ENCODE assay signal across 23 cellular contexts in the genomic region with DNA sequence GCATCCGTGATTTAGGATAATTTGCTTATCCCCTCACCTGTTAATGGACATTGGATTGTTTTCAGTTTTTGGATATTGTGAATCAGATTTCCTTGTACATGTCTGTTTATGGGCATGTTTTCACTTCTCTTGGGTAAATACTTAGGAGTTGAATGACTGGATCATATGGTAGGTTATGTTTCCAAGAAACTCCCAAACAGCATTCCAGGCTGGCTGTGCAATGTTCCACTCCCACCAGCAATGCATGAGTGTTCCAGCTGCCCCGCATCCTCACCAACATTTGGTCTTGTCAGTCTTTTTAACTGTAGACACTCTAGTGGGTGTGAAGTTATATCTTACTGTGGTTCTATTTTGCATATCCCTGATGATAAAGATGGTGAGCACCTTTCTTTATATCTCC. TPM values are rescaled to one million over a fixed set of nuclear protein-coding genes. Genes with fewer than 3 reads are reported as not detected.
A peak's percentile ranks its signal among the peaks of the same experiment; 100 is the strongest.
DNase-seq lines count a peak whose midpoint lies in the region; ATAC-seq, FAIRE-seq and TF ChIP-seq lines count a peak whose summit lies in the region.
"Had no signal": no experiment of that assay in that cellular context is flagged by ENCODE, and none has a peak within 500 bp of the region (broad histone marks: within the 10 kb centered on the region; RNA-seq: fewer than 3 reads in every experiment).

No MANE protein-coding gene starts in this region.

- peak overlapping the region; percentile 48 for H3K27ac Mint-ChIP-seq in activated CD4-positive, alpha-beta T cell treated with anti-CD3 and anti-CD28 coated beads for 36 hours
- H3K27ac Mint-ChIP-seq: stimulated activated naive B cell treated with anti-CD40 and anti-IgM and Interleukin-4, amounts not matched to agents 10 μg/mL and 1 μg/mL and 100 μg/mL, for 72 hours had no signal

- POLR2A ChIA-PET in activated CD4-positive, alpha-beta T cell treated with anti-CD3 and anti-CD28 coated beads for 36 hours (lab: Charles Lee), result no interaction called here
- POLR2A ChIA-PET in PC-3 (lab: Charles Lee; ENCODE audit: unreplicated experiment), result no interaction called here

- H3K9me3 ChIP-seq in mesenchymal stem cell (ENCODE audit: control insufficient read depth, low read length) (no peaks in the 10 kb centered on the region), PC-3 (ENCODE audit: low read length) (no peaks in the 10 kb centered on the region)

- no peak overlapping the region for H3K14ac ChIP-seq in mesenchymal stem cell (ENCODE audit: low read length in 2 of 2)

- no peak overlapping the region for H3K4ac ChIP-seq in mesenchymal stem cell (ENCODE audit: low read depth in 1 of 2, low read length in 2 of 2)

- peak overlapping the region in 1 of 2 experiments; percentile 31 for H2BK12ac ChIP-seq in mesenchymal stem cell (ENCODE audit: low read length in 2 of 2)

- H3K36me3 Mint-ChIP-seq in activated CD4-positive, alpha-beta T cell treated with anti-CD3 and anti-CD28 coated beads for 36 hours (ENCODE audit: low read depth), result no peaks in the 10 kb centered on the region

- no peak overlapping the region for H4K8ac ChIP-seq in mesenchymal stem cell (ENCODE audit: low read length)

- no peak overlapping the region for H2AFZ ChIP-seq in mesenchymal stem cell (ENCODE audit: low read depth, low read length)
- H2AFZ ChIP-seq in PC-3 (ENCODE audit: low read length), result no peak overlapping the region

- H3K9ac ChIP-seq in mesenchymal stem cell (ENCODE audit: low read length) (peak overlapping the region; percentile 1), PC-3 (ENCODE audit: low read length) (no peak overlapping the region)

- no peak overlapping the region for H2BK5ac ChIP-seq in mesenchymal stem cell (ENCODE audit: low read depth, low read length, poor library complexity, severe bottlenecking)

- H3K4me1 ChIP-seq in mesenchymal stem cell (ENCODE audit: control insufficient read depth, insufficient read depth, low read depth, low read length) (peaks cover 13% of the 10 kb centered on the region), PC-3 (ENCODE audit: insufficient read depth, low read length) (peaks cover 7% of the 10 kb centered on the region; the same call in 1 of the 2 replicates)

- H3K18ac ChIP-seq in mesenchymal stem cell (ENCODE audit: low read depth in 1 of 2, low read length in 2 of 2), result no peak overlapping the region

- H3K36me3 ChIP-seq in mesenchymal stem cell (ENCODE audit: control insufficient read depth in 1 of 2, insufficient read depth in 2 of 2, low read depth in 1 of 2, low read length in 2 of 2) (no peaks in the 10 kb centered on the region), PC-3 (ENCODE audit: low read depth, low read length) (no peaks in the 10 kb centered on the region)

- no peaks in the 10 kb centered on the region for H3K9me2 ChIP-seq in PC-3 (replicated peaks; ENCODE audit: low read length)

- intact Hi-C loops in activated CD4-positive, alpha-beta T cell treated with anti-CD3 and anti-CD28 coated beads for 36 hours (cut with DNase I, micrococcal nuclease), result no loop called here
- intact Hi-C loops in PC-3 (cut with micrococcal nuclease), result no loop called here

- 100% methylated on average over 1 of the region's 2 CpGs for WGBS in mesenchymal stem cell

- H3K79me2 ChIP-seq in PC-3 (ENCODE audit: low read length), result no peaks in the 10 kb centered on the region

- no peak for TF ChIP-seq CTCF in PC-3 (conservative IDR thresholded peaks at IDR 0.05; ENCODE audit: low read depth, low read length)

- H2BK15ac ChIP-seq in mesenchymal stem cell (ENCODE audit: low read depth, poor library complexity, severe bottlenecking), result no peak overlapping the region

- H2BK120ac ChIP-seq in mesenchymal stem cell (ENCODE audit: low read depth, low read length), result no peak overlapping the region

- H3K79me1 ChIP-seq in mesenchymal stem cell (replicated peaks; ENCODE audit: low read length, poor library complexity, severe bottlenecking), result no peaks in the 10 kb centered on the region

- DNase-seq in activated CD4-positive, alpha-beta T cell treated with anti-CD3 and anti-CD28 coated beads for 36 hours, result no peak
- no peak for DNase-seq in activated CD4-positive, alpha-beta T cell treated with anti-CD3 and anti-CD28 coated beads, Interleukin-2, amount 50 U/mL, for 48 hours
- DNase-seq in dedifferentiated amniotic fluid mesenchymal stem cell (ENCODE audit: extremely low spot score) (peak; percentile 57), mesenchymal stem cell (peak; percentile 63), A172 (ENCODE audit: low spot score) (no peak), PC-3 (no peak), urothelium cell line (ENCODE audit: low spot score) (no peak), D341Med (ENCODE audit: low spot score) (no peak)
- DNase-seq: activated CD8-positive, alpha-beta memory T cell treated with anti-CD3 and anti-CD28 coated beads for 24 hours; activated gamma-delta T cell; effector memory CD4-positive, alpha-beta T cell; head of caudate nucleus; KBM-7; midbrain; NCI-H1417 treated with DMSO at 0.1 percent for 48 hours; NCI-H345; nucleus accumbens; stimulated activated naive B cell treated with anti-CD40 and anti-IgM and Interleukin-4, amounts not matched to agents 10 μg/mL and 1 μg/mL and 100 μg/mL, for 72 hours had no signal

- H3K4me3 ChIP-seq in mesenchymal stem cell (ENCODE audit: insufficient read depth in 1 of 2, low read depth in 1 of 2, low read length in 2 of 2), result no peak overlapping the region
- no peak overlapping the region for H3K4me3 ChIP-seq in PC-3 (ENCODE audit: low read length)
- H3K4me3 ChIP-seq: skin epidermis had no signal

- no peaks in the 10 kb centered on the region for H3K27me3 Mint-ChIP-seq in activated CD4-positive, alpha-beta T cell treated with anti-CD3 and anti-CD28 coated beads for 36 hours

- H4K20me1 ChIP-seq in PC-3 (ENCODE audit: low read length), result no peaks in the 10 kb centered on the region

- H3K4me2 ChIP-seq in mesenchymal stem cell (ENCODE audit: low read length, poor library complexity, severe bottlenecking) (no peak overlapping the region), PC-3 (ENCODE audit: low read length) (no peak overlapping the region)

- H3K23ac ChIP-seq in mesenchymal stem cell (ENCODE audit: low read length in 2 of 2), result no peak overlapping the region

- no peaks in the 10 kb centered on the region for H3K27me3 ChIP-seq in mesenchymal stem cell (ENCODE audit: control insufficient read depth in 1 of 2, insufficient read depth in 1 of 2, low read length in 2 of 2)
- H3K27me3 ChIP-seq in PC-3 (ENCODE audit: low read length), result peaks cover 4% of the 10 kb centered on the region; the same call in 1 of the 2 replicates

- CTCF ChIA-PET in activated CD4-positive, alpha-beta T cell treated with anti-CD3 and anti-CD28 coated beads for 36 hours (lab: Charles Lee), result no interaction called here
- CTCF ChIA-PET in PC-3 (lab: Charles Lee), result no interaction called here

- ATAC-seq in activated CD4-positive, alpha-beta T cell treated with anti-CD3 and anti-CD28 coated beads for 36 hours, result no peak
- ATAC-seq in PC-3, result no peak
- ATAC-seq: stimulated activated naive B cell treated with anti-CD40 and anti-IgM and Interleukin-4, amounts not matched to agents 10 μg/mL and 1 μg/mL and 100 μg/mL, for 72 hours had no signal

- H3K4me3 Mint-ChIP-seq in activated CD4-positive, alpha-beta T cell treated with anti-CD3 and anti-CD28 coated beads for 36 hours, result no peak overlapping the region
- H3K4me3 Mint-ChIP-seq: stimulated activated naive B cell treated with anti-CD40 and anti-IgM and Interleukin-4, amounts not matched to agents 10 μg/mL and 1 μg/mL and 100 μg/mL, for 72 hours had no signal

- H3F3A ChIP-seq in PC-3 (ENCODE audit: low read length, unreplicated experiment), result no peaks in the 10 kb centered on the region

- no peak overlapping the region for H2AK5ac ChIP-seq in mesenchymal stem cell (ENCODE audit: low read length, severe bottlenecking)

- no peak overlapping the region for H3K27ac ChIP-seq in mesenchymal stem cell (ENCODE audit: low read length, poor library complexity, severe bottlenecking)
- H3K27ac ChIP-seq in PC-3 (ENCODE audit: low read length), result no peak overlapping the region
- H3K27ac ChIP-seq: 22Rv1, VCaP had no signal

- no peaks in the 10 kb centered on the region for H3K9me3 Mint-ChIP-seq in activated CD4-positive, alpha-beta T cell treated with anti-CD3 and anti-CD28 coated beads for 36 hours (ENCODE audit: low read depth)
- H3K9me3 Mint-ChIP-seq: stimulated activated naive B cell treated with anti-CD40 and anti-IgM and Interleukin-4, amounts not matched to agents 10 μg/mL and 1 μg/mL and 100 μg/mL, for 72 hours had no signal

- no peak for FAIRE-seq in urothelium cell line (lab: Jason Lieb, UNC)
- FAIRE-seq: keratinocyte had no signal

- H4K91ac ChIP-seq in mesenchymal stem cell (ENCODE audit: low read length), result no peak overlapping the region

- no TSS peak for BruUV-seq in PC-3 (replicated peaks; lab: Mats Ljungman, UMichigan)

- H3K4me1 Mint-ChIP-seq in activated CD4-positive, alpha-beta T cell treated with anti-CD3 and anti-CD28 coated beads for 36 hours, result peaks cover 37% of the 10 kb centered on the region

RNA-seq across cellular contexts. Expression of a gene that starts 8.9 kb away (rescaled TPM):
- 100 to 1,000 TPM; 234 to 235 TPM for total RNA-seq in activated CD4-positive, alpha-beta T cell treated with anti-CD3 and anti-CD28 coated beads for 36 hours
- polyA plus RNA-seq in mesenchymal stem cell (2013, experiment 1 of 2), result 111 TPM
- 106 TPM for polyA plus RNA-seq in mesenchymal stem cell (2013, experiment 2 of 2)
- 62.0 and 73.3 TPM in 2 replicates for total RNA-seq in A172 (2014; rRNA removed; shearing (Covaris generic))
- 87.8 and 106 TPM in 2 replicates for total RNA-seq in PC-3 (2014; rRNA removed)

RNA-seq across cellular contexts. Expression of a gene that starts 27.9 kb away (rescaled TPM):
- under 1 TPM; 0.18 to 0.30 TPM for total RNA-seq in activated CD4-positive, alpha-beta T cell treated with anti-CD3 and anti-CD28 coated beads for 36 hours
- 0.11 TPM for polyA plus RNA-seq in mesenchymal stem cell (2013, experiment 1 of 2)
- 0.11 TPM for polyA plus RNA-seq in mesenchymal stem cell (2013, experiment 2 of 2)
- 1.6 and 4.1 TPM in 2 replicates for total RNA-seq in A172 (2014; rRNA removed; shearing (Covaris generic))
- total RNA-seq in PC-3 (2014; rRNA removed), result 28.9 and 52.2 TPM in 2 replicates
- total RNA-seq: G401 had no signal

RNA-seq across cellular contexts. Expression of a gene that starts 52.1 kb away (rescaled TPM):
- not detected for total RNA-seq in activated CD4-positive, alpha-beta T cell treated with anti-CD3 and anti-CD28 coated beads for 36 hours
- not detected for polyA plus RNA-seq in mesenchymal stem cell (2013, experiment 1 of 2)
- polyA plus RNA-seq in mesenchymal stem cell (2013, experiment 2 of 2), result not detected
- not detected in 2 replicates for total RNA-seq in A172 (2014; rRNA removed; shearing (Covaris generic))
- total RNA-seq in PC-3 (2014; rRNA removed), result not detected in 2 replicates
- total RNA-seq: G401 had no signal
- polyA plus RNA-seq: keratinocyte had no signal

Comparison
In these comparisons a context has a peak if more than half of its experiments do, and no peak if none do; other contexts are left out.
1. DNase-seq: peak in dedifferentiated amniotic fluid mesenchymal stem cell (single experiment) and mesenchymal stem cell (single experiment); none in activated CD4-positive, alpha-beta T cell treated with anti-CD3 and anti-CD28 coated beads for 36 hours (single experiment), activated CD4-positive, alpha-beta T cell treated with anti-CD3 and anti-CD28 coated beads, Interleukin-2, amount 50 U/mL, for 48 hours (0 of 2), A172 (single experiment), PC-3 (single experiment), urothelium cell line (single experiment) and D341Med (single experiment).